ENCODE assay signal across 36 cellular contexts in the genomic region with DNA sequence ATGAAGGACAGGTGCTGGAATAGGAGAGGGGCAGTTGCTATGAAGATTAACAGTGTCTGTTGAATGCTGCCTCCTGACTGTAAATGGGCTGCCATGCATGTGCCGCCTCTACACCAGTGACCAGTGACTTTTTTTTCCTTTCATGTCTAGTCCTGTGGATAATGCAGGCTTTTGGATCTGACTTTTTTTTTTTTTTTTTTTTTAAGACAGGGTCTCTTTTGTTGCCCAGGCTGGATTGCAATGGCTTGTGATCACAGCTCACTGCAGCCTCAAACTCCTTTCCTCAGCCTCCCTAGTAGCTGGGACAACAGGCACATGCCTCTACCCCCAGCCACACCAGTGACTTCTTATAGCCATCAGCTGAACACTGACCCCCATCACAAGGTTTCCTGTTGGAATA. TPM values are rescaled to one million over a fixed set of nuclear protein-coding genes. Genes with fewer than 3 reads are reported as not detected.
"Had no signal": no experiment of that assay in that cellular context is flagged by ENCODE, and none has a peak within 500 bp of the region (broad histone marks: within the 10 kb centered on the region; RNA-seq: fewer than 3 reads in every experiment).

No MANE protein-coding gene starts in this region.

- DNase-seq: Karpas-422, Kasumi-1, MG63, MM.1S, MV-4-11, NCI-H1048, NCI-H1092, NCI-H1092 treated with DMSO at 0.1 percent for 48 hours, NCI-H1105, NCI-H1105 treated with DMSO at 0.1 percent for 48 hours, NCI-H1417, NCI-H1417 treated with DMSO at 0.1 percent for 48 hours, NCI-H1436, NCI-H1436 treated with DMSO at 0.1 percent for 48 hours, NCI-H146, NCI-H1694, NCI-H1694 treated with DMSO at 0.1 percent for 48 hours, NCI-H187, NCI-H187 treated with DMSO at 0.1 percent for 48 hours, NCI-H1930, NCI-H2029, NCI-H2029 treated with DMSO at 0.1 percent for 48 hours, NCI-H2081, NCI-H2081 treated with DMSO at 0.1 percent for 48 hours, NCI-H2107, NCI-H2171, NCI-H2171 treated with DMSO at 0.1 percent for 48 hours, NCI-H2227 treated with DMSO at 0.1 percent for 48 hours, NCI-H226, NCI-H345, NCI-H446, NCI-H446 treated with DMSO at 0.1 percent for 48 hours, NCI-H510A, NCI-H510A treated with DMSO at 0.1 percent for 48 hours had no signal

RNA-seq across cellular contexts. Expression of gene AGBL1, which starts 41.2 kb away (rescaled TPM):
- total RNA-seq: M059J, MCF 10A had no signal
